ENCODE assay signal across 18 cellular contexts in the genomic region with DNA sequence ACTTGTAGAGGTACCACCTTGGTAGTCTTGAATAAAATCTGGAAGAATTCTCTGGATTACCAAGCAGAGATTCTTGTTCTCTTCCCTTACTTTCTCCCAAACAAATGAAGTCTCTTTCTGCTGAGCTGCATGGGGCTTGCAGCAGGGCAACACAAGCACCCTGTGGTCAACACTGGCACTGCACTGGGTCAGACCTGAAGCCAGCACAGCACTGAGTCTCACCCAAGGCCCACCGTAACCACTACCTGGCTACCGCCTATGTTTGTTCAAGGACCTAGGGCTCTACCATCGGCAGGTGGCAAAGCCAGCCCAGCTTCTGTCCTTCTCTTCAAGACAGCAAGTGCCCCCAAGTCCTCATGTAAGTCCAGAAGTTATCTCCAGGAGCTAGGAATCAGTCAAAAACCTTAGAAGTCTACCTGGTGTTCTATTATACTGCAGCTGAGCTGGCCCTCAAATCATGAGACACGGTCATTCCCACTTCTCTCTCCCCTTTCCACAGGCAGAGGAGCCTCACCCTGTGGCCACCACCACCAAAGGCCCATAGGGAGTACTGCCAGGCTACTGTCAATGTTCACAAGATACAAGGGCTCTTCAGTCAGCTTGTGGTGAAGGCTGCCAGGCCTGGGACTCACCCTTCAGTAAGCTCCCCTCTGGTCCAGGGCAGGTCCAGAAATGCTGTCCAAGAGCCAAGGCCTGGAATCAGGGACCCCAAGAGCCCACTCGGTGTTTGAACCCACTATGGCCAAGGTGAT. TPM values are rescaled to one million over a fixed set of nuclear protein-coding genes. Genes with fewer than 3 reads are reported as not detected.
DNase-seq lines count a peak whose midpoint lies in the region; ATAC-seq, FAIRE-seq and TF ChIP-seq lines count a peak whose summit lies in the region.
"Had no signal": no experiment of that assay in that cellular context is flagged by ENCODE, and none has a peak within 500 bp of the region (broad histone marks: within the 10 kb centered on the region; RNA-seq: fewer than 3 reads in every experiment).

No MANE protein-coding gene starts in this region.

- H3K27ac ChIP-seq in kidney (ENCODE audit: low read depth in 2 of 2, low read length in 2 of 2) (no peak overlapping the region), osteoblast (ENCODE audit: low read depth, low read length) (no peak overlapping the region)
- H3K27ac ChIP-seq: SK-N-MC had no signal

- H3K4me1 ChIP-seq in BE2C (no peaks in the 10 kb centered on the region), kidney (ENCODE audit: control insufficient read depth in 1 of 2, insufficient read depth in 1 of 2, low read depth in 1 of 2, low read length in 2 of 2) (no peaks in the 10 kb centered on the region), osteoblast (ENCODE audit: insufficient read depth, low read length) (no peaks in the 10 kb centered on the region)

- H3K9ac ChIP-seq in kidney (ENCODE audit: low read length in 2 of 2): no peak overlapping the region

- H3K36me3 ChIP-seq in BE2C (no peaks in the 10 kb centered on the region), kidney (ENCODE audit: control insufficient read depth in 1 of 2, insufficient read depth in 2 of 2, low read length in 2 of 2) (no peaks in the 10 kb centered on the region), osteoblast (ENCODE audit: insufficient read depth, low read length) (no peaks in the 10 kb centered on the region)

- peaks cover 55% of the 10 kb centered on the region for H3K79me2 ChIP-seq in osteoblast (ENCODE audit: insufficient read depth, low read length)

- peaks cover 5% of the 10 kb centered on the region for H3K36me3 Mint-ChIP-seq in central memory CD8-positive, alpha-beta T cell (ENCODE audit: insufficient read depth)

- ATAC-seq in central memory CD8-positive, alpha-beta T cell (replicated peaks; ENCODE audit: extremely low read depth, poor library complexity, severe bottlenecking): no peak
- no peak for ATAC-seq in HG03342 (IDR thresholded peaks at IDR 0.05; ENCODE audit: unreplicated experiment)

- no peak overlapping the region for H2AFZ ChIP-seq in osteoblast (ENCODE audit: low read length)

- H3K27ac Mint-ChIP-seq in central memory CD8-positive, alpha-beta T cell (ENCODE audit: low read depth): peak overlapping the region; percentile 41
- H3K27ac Mint-ChIP-seq: activated naive CD4-positive, alpha-beta T cell treated with anti-CD3 and anti-CD28 coated beads, Interleukin-2, amount 50 U/mL, for 24 hours had no signal

- no peak overlapping the region for H3K4me3 Mint-ChIP-seq in central memory CD8-positive, alpha-beta T cell
- H3K4me3 Mint-ChIP-seq: activated naive CD4-positive, alpha-beta T cell treated with anti-CD3 and anti-CD28 coated beads, Interleukin-2, amount 50 U/mL, for 24 hours; CD8-positive, alpha-beta memory T cell had no signal

- H3K4me1 Mint-ChIP-seq in central memory CD8-positive, alpha-beta T cell: peaks cover 21% of the 10 kb centered on the region

- H3K27me3 Mint-ChIP-seq in central memory CD8-positive, alpha-beta T cell: no peaks in the 10 kb centered on the region
- H3K27me3 Mint-ChIP-seq: activated naive CD4-positive, alpha-beta T cell treated with anti-CD3 and anti-CD28 coated beads, Interleukin-2, amount 50 U/mL, for 24 hours; CD8-positive, alpha-beta memory T cell had no signal

- TF ChIP-seq CTCF in BE2C (IDR thresholded peaks at IDR 0.05; ENCODE audit: low read depth, low read length) (0 out of 2 replicates have a peak, but pooled peaks have one; percentile 19), kidney (IDR thresholded peaks at IDR 0.05; ENCODE audit: borderline replicate concordance, extremely low read depth, insufficient read depth) (peak; percentile 17), osteoblast (IDR thresholded peaks at IDR 0.05; ENCODE audit: extremely low read depth, low read depth, low read length) (no peak)

- H3K9me3 Mint-ChIP-seq in central memory CD8-positive, alpha-beta T cell: peaks cover 7% of the 10 kb centered on the region

- H3K27me3 ChIP-seq in BE2C: no peaks in the 10 kb centered on the region
- no peaks in the 10 kb centered on the region for H3K27me3 ChIP-seq in osteoblast (ENCODE audit: insufficient read depth, low read length)

- H3K4me3 ChIP-seq in BE2C (ENCODE audit: low read depth, low read length): no peak overlapping the region
- no peak overlapping the region for H3K4me3 ChIP-seq in kidney (ENCODE audit: low read length in 2 of 2)
- H3K4me3 ChIP-seq in osteoblast (ENCODE audit: insufficient read depth, low read length): no peak overlapping the region
- H3K4me3 ChIP-seq: SK-N-MC had no signal

- H3K4me2 ChIP-seq in osteoblast (ENCODE audit: insufficient read depth, low read length): no peak overlapping the region

- H3K9me3 ChIP-seq in BE2C: no peaks in the 10 kb centered on the region
- peaks cover 0 to 7% of the 10 kb centered on the region in 2 donors for H3K9me3 ChIP-seq in kidney (ENCODE audit: control insufficient read depth in 1 of 2, low read length in 2 of 2)
- H3K9me3 ChIP-seq in osteoblast (ENCODE audit: low read depth, low read length): no peaks in the 10 kb centered on the region

- intact Hi-C loops in kidney (cut with DNase I): no loop called here

- peaks cover 24% of the 10 kb centered on the region for H4K20me1 ChIP-seq in osteoblast (ENCODE audit: insufficient read depth, low read length)

- no peak for FAIRE-seq in kidney (lab: Jason Lieb, UNC)
- FAIRE-seq: GM12892 had no signal

- no peak for DNase-seq in BE2C
- DNase-seq in HT-29 (ENCODE audit: low spot score): peak; percentile 23
- DNase-seq in central memory CD8-positive, alpha-beta T cell (ENCODE audit: low spot score in 2 of 2): no peak
- no peak for DNase-seq in kidney
- no peak for DNase-seq in osteoblast (ENCODE audit: insufficient read length, low spot score, missing footprints)
- DNase-seq in cerebellar cortex (ENCODE audit: low spot score): no peak
- no peak for DNase-seq in activated effector memory CD4-positive, alpha-beta T cell treated with anti-CD3 and anti-CD28 coated beads, Interleukin-2, amount 50 U/mL, for 16 hours
- DNase-seq: activated CD4-positive, alpha-beta T cell treated with anti-CD3 and anti-CD28 coated beads, Interleukin-2, amount 50 U/mL, for 1 hour; CD8-positive, alpha-beta memory T cell; effector memory CD4-positive, alpha-beta T cell; KBM-7; NCI-H1048; NCI-H2081; NCI-H524 had no signal

RNA-seq across cellular contexts. Expression of gene VPS54, which starts 18.4 kb away (rescaled TPM):
- polyA plus RNA-seq in BE2C (2012; ENCODE audit: insufficient read depth, insufficient read length, low read depth): 10.3 TPM
- 8.5 and 10.6 TPM in 2 replicates for total RNA-seq in HT-29 (2014; rRNA removed; shearing (Covaris generic))
- total RNA-seq in kidney (25.0 TPM), osteoblast (18.8 and 20.6 TPM in 2 replicates)
- polyA plus RNA-seq in kidney (ENCODE audit: insufficient read depth, low read depth, low replicate concordance): 17.4 TPM
